In genomic region chr1:1670866-1671265, GRCh38 we compare ENCODE assay signal across 17 cellular contexts. TPM values are rescaled to one million over a fixed set of nuclear protein-coding genes. Genes with fewer than 3 reads are reported as not detected.
"Had no signal": no experiment of that assay in that cellular context is flagged by ENCODE, and none has a peak within 500 bp of the region (broad histone marks: within the 10 kb centered on the region; RNA-seq: fewer than 3 reads in every experiment).

No MANE protein-coding gene starts in this region.

- H3K9ac ChIP-seq: parathyroid adenoma had no signal

- ATAC-seq: activated naive CD4-positive, alpha-beta T cell treated with anti-CD3 and anti-CD28 coated beads, Interleukin-2, amount 50 U/mL, for 72 hours; activated T-helper 17 cell treated with anti-CD3 and anti-CD28 coated beads, Interleukin-2, amount 50 U/mL, for 72 hours; SK-N-SH treated with all-trans-retinoic acid at 6 μM for 48 hours; stimulated activated memory B cell treated with anti-CD40 and anti-IgM and Interleukin-4, amounts not matched to agents 10 μg/mL and 1 μg/mL and 100 μg/mL, for 72 hours had no signal

- H3K4me1 ChIP-seq: esophagus squamous epithelium, parathyroid adenoma had no signal

- H3K9me3 ChIP-seq: esophagus squamous epithelium had no signal

- H3K4me3 Mint-ChIP-seq: activated T-helper 17 cell treated with anti-CD3 and anti-CD28 coated beads, Interleukin-2, amount 50 U/mL, for 72 hours; naive B cell; stimulated activated memory B cell treated with anti-CD40 and anti-IgM and Interleukin-4, amounts not matched to agents 10 μg/mL and 1 μg/mL and 100 μg/mL, for 72 hours had no signal

- H3K27me3 Mint-ChIP-seq: activated T-helper 17 cell treated with anti-CD3 and anti-CD28 coated beads, Interleukin-2, amount 50 U/mL, for 72 hours; naive B cell; stimulated activated memory B cell treated with anti-CD40 and anti-IgM and Interleukin-4, amounts not matched to agents 10 μg/mL and 1 μg/mL and 100 μg/mL, for 72 hours had no signal

- H3K9me3 Mint-ChIP-seq: activated naive CD4-positive, alpha-beta T cell treated with anti-CD3 and anti-CD28 coated beads, Interleukin-2, amount 50 U/mL, for 72 hours; activated T-helper 17 cell treated with anti-CD3 and anti-CD28 coated beads, Interleukin-2, amount 50 U/mL, for 72 hours; naive B cell; stimulated activated memory B cell treated with anti-CD40 and anti-IgM and Interleukin-4, amounts not matched to agents 10 μg/mL and 1 μg/mL and 100 μg/mL, for 72 hours had no signal

- H3K79me2 ChIP-seq: parathyroid adenoma had no signal

- H3K27ac ChIP-seq: brain microvascular endothelial cell, esophagus squamous epithelium, parathyroid adenoma had no signal

- H3K27me3 ChIP-seq: brain microvascular endothelial cell, esophagus squamous epithelium had no signal

- H3K4me1 Mint-ChIP-seq: activated T-helper 17 cell treated with anti-CD3 and anti-CD28 coated beads, Interleukin-2, amount 50 U/mL, for 72 hours had no signal

- FAIRE-seq: islet of Langerhans had no signal

- H3K36me3 Mint-ChIP-seq: naive B cell had no signal

- H3K27ac Mint-ChIP-seq: activated T-helper 17 cell treated with anti-CD3 and anti-CD28 coated beads, Interleukin-2, amount 50 U/mL, for 72 hours; stimulated activated memory B cell treated with anti-CD40 and anti-IgM and Interleukin-4, amounts not matched to agents 10 μg/mL and 1 μg/mL and 100 μg/mL, for 72 hours had no signal

- H3K4me3 ChIP-seq: esophagus squamous epithelium had no signal

- DNase-seq: activated CD4-positive, alpha-beta T cell treated with anti-CD3 and anti-CD28 coated beads for 48 hours; activated T-cell treated with anti-CD3 and anti-CD28 coated beads for 4 hours; amniotic stem cell; brain microvascular endothelial cell; esophagus squamous epithelium; foreskin fibroblast; midbrain; naive B cell; stimulated activated CD4-positive, alpha-beta T cell treated with anti-CD3 and anti-CD28 coated beads, Interleukin-1b, Interleukin-23, amount 100 ng/mL, for 48 hours; trophoblast cell had no signal

- H2AFZ ChIP-seq: parathyroid adenoma had no signal

RNA-seq across cellular contexts. Expression of gene MMP23B, which starts 38.9 kb away (rescaled TPM):
- total RNA-seq: dermis microvascular lymphatic vessel endothelial cell had no signal
